In the genomic region with DNA sequence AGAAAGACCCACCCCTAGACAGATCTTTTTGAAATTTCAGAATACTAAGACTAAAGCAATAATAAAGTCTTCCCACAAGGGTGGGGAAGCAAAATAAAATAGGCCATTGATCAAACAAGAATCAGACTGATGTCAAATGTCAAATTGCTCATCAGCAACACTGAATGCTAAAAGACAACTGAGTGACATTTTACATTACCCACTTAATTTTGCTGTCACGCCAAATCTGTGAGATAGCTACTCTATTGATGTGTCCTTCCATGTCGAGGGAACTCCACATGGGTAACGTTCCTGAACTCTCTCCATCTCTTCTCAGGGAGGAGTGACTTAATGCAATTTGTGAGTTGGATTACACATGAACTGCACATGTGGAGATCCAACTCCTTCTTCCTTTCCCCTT, we compare ENCODE assay signal across 2 cellular contexts.
TF ChIP-seq lines count a peak whose summit lies in the region.

No MANE protein-coding gene starts in this region.

TF ChIP-seq in K562, 482 proteins besides CTCF, POLR2A, EP300 and RAD21 (continued from another document):
- TF ChIP-seq, protein P1, sequence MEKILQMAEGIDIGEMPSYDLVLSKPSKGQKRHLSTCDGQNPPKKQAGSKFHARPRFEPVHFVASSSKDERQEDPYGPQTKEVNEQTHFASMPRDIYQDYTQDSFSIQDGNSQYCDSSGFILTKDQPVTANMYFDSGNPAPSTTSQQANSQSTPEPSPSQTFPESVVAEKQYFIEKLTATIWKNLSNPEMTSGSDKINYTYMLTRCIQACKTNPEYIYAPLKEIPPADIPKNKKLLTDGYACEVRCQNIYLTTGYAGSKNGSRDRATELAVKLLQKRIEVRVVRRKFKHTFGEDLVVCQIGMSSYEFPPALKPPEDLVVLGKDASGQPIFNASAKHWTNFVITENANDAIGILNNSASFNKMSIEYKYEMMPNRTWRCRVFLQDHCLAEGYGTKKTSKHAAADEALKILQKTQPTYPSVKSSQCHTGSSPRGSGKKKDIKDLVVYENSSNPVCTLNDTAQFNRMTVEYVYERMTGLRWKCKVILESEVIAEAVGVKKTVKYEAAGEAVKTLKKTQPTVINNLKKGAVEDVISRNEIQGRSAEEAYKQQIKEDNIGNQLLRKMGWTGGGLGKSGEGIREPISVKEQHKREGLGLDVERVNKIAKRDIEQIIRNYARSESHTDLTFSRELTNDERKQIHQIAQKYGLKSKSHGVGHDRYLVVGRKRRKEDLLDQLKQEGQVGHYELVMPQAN (IDR thresholded peaks at IDR 0.05; ENCODE audit: borderline replicate concordance), result no peak
- TF ChIP-seq ZNF431 (CRISPR knock-in tag; IDR thresholded peaks at IDR 0.05), result no peak
- no peak for TF ChIP-seq GATAD2B (IDR thresholded peaks at IDR 0.05; ENCODE audit: borderline replicate concordance)
- no peak for TF ChIP-seq ZNF384 (IDR thresholded peaks at IDR 0.05; ENCODE audit: low read depth, low read length)
- TF ChIP-seq, protein P2, sequence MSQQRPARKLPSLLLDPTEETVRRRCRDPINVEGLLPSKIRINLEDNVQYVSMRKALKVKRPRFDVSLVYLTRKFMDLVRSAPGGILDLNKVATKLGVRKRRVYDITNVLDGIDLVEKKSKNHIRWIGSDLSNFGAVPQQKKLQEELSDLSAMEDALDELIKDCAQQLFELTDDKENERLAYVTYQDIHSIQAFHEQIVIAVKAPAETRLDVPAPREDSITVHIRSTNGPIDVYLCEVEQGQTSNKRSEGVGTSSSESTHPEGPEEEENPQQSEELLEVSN (IDR thresholded peaks at IDR 0.05; ENCODE audit: borderline replicate concordance in 1 of 2, extremely low read depth in 1 of 2, insufficient read depth in 1 of 2, insufficient read length in 1 of 2, low read depth in 1 of 2, low read length in 1 of 2, poor library complexity in 1 of 2, severe bottlenecking in 1 of 2), result no peak
- TF ChIP-seq ZNF311 (CRISPR knock-in tag; IDR thresholded peaks at IDR 0.05), result no peak
- TF ChIP-seq DMBX1 (CRISPR knock-in tag; IDR thresholded peaks at IDR 0.05; ENCODE audit: borderline replicate concordance), result no peak
- TF ChIP-seq PHTF2 (CRISPR knock-in tag; IDR thresholded peaks at IDR 0.05), result no peak
- TF ChIP-seq NBN (IDR thresholded peaks at IDR 0.05; ENCODE audit: low read depth), result no peak
- TF ChIP-seq, protein P3, sequence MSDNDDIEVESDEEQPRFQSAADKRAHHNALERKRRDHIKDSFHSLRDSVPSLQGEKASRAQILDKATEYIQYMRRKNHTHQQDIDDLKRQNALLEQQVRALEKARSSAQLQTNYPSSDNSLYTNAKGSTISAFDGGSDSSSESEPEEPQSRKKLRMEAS (CRISPR knock-in tag; IDR thresholded peaks at IDR 0.05), result no peak
- TF ChIP-seq CBX2 (IDR thresholded peaks at IDR 0.05; ENCODE audit: insufficient read depth, low read length, poor library complexity, severe bottlenecking), result no peak
- TF ChIP-seq, protein P4, sequence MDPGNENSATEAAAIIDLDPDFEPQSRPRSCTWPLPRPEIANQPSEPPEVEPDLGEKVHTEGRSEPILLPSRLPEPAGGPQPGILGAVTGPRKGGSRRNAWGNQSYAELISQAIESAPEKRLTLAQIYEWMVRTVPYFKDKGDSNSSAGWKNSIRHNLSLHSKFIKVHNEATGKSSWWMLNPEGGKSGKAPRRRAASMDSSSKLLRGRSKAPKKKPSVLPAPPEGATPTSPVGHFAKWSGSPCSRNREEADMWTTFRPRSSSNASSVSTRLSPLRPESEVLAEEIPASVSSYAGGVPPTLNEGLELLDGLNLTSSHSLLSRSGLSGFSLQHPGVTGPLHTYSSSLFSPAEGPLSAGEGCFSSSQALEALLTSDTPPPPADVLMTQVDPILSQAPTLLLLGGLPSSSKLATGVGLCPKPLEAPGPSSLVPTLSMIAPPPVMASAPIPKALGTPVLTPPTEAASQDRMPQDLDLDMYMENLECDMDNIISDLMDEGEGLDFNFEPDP (CRISPR knock-in tag; IDR thresholded peaks at IDR 0.05), result no peak
- TF ChIP-seq, protein P5, sequence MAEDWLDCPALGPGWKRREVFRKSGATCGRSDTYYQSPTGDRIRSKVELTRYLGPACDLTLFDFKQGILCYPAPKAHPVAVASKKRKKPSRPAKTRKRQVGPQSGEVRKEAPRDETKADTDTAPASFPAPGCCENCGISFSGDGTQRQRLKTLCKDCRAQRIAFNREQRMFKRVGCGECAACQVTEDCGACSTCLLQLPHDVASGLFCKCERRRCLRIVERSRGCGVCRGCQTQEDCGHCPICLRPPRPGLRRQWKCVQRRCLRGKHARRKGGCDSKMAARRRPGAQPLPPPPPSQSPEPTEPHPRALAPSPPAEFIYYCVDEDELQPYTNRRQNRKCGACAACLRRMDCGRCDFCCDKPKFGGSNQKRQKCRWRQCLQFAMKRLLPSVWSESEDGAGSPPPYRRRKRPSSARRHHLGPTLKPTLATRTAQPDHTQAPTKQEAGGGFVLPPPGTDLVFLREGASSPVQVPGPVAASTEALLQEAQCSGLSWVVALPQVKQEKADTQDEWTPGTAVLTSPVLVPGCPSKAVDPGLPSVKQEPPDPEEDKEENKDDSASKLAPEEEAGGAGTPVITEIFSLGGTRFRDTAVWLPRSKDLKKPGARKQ (CRISPR knock-in tag; IDR thresholded peaks at IDR 0.05), result no peak
- no peak for TF ChIP-seq TCF3 (CRISPR knock-in tag; IDR thresholded peaks at IDR 0.05)
- no peak for TF ChIP-seq CREM (IDR thresholded peaks at IDR 0.05; ENCODE audit: low read depth)

TF ChIP-seq in H1, 55 proteins besides CTCF, POLR2A, EP300 and RAD21:
- TF ChIP-seq, protein P6, sequence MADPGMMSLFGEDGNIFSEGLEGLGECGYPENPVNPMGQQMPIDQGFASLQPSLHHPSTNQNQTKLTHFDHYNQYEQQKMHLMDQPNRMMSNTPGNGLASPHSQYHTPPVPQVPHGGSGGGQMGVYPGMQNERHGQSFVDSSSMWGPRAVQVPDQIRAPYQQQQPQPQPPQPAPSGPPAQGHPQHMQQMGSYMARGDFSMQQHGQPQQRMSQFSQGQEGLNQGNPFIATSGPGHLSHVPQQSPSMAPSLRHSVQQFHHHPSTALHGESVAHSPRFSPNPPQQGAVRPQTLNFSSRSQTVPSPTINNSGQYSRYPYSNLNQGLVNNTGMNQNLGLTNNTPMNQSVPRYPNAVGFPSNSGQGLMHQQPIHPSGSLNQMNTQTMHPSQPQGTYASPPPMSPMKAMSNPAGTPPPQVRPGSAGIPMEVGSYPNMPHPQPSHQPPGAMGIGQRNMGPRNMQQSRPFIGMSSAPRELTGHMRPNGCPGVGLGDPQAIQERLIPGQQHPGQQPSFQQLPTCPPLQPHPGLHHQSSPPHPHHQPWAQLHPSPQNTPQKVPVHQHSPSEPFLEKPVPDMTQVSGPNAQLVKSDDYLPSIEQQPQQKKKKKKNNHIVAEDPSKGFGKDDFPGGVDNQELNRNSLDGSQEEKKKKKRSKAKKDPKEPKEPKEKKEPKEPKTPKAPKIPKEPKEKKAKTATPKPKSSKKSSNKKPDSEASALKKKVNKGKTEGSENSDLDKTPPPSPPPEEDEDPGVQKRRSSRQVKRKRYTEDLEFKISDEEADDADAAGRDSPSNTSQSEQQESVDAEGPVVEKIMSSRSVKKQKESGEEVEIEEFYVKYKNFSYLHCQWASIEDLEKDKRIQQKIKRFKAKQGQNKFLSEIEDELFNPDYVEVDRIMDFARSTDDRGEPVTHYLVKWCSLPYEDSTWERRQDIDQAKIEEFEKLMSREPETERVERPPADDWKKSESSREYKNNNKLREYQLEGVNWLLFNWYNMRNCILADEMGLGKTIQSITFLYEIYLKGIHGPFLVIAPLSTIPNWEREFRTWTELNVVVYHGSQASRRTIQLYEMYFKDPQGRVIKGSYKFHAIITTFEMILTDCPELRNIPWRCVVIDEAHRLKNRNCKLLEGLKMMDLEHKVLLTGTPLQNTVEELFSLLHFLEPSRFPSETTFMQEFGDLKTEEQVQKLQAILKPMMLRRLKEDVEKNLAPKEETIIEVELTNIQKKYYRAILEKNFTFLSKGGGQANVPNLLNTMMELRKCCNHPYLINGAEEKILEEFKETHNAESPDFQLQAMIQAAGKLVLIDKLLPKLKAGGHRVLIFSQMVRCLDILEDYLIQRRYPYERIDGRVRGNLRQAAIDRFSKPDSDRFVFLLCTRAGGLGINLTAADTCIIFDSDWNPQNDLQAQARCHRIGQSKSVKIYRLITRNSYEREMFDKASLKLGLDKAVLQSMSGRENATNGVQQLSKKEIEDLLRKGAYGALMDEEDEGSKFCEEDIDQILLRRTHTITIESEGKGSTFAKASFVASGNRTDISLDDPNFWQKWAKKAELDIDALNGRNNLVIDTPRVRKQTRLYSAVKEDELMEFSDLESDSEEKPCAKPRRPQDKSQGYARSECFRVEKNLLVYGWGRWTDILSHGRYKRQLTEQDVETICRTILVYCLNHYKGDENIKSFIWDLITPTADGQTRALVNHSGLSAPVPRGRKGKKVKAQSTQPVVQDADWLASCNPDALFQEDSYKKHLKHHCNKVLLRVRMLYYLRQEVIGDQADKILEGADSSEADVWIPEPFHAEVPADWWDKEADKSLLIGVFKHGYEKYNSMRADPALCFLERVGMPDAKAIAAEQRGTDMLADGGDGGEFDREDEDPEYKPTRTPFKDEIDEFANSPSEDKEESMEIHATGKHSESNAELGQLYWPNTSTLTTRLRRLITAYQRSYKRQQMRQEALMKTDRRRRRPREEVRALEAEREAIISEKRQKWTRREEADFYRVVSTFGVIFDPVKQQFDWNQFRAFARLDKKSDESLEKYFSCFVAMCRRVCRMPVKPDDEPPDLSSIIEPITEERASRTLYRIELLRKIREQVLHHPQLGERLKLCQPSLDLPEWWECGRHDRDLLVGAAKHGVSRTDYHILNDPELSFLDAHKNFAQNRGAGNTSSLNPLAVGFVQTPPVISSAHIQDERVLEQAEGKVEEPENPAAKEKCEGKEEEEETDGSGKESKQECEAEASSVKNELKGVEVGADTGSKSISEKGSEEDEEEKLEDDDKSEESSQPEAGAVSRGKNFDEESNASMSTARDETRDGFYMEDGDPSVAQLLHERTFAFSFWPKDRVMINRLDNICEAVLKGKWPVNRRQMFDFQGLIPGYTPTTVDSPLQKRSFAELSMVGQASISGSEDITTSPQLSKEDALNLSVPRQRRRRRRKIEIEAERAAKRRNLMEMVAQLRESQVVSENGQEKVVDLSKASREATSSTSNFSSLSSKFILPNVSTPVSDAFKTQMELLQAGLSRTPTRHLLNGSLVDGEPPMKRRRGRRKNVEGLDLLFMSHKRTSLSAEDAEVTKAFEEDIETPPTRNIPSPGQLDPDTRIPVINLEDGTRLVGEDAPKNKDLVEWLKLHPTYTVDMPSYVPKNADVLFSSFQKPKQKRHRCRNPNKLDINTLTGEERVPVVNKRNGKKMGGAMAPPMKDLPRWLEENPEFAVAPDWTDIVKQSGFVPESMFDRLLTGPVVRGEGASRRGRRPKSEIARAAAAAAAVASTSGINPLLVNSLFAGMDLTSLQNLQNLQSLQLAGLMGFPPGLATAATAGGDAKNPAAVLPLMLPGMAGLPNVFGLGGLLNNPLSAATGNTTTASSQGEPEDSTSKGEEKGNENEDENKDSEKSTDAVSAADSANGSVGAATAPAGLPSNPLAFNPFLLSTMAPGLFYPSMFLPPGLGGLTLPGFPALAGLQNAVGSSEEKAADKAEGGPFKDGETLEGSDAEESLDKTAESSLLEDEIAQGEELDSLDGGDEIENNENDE (IDR thresholded peaks at IDR 0.05; ENCODE audit: insufficient replicate concordance, low read length), result no peak
- TF ChIP-seq YY1 (IDR thresholded peaks at IDR 0.05; ENCODE audit: low read depth, low read length), result no peak
- no peak for TF ChIP-seq SUZ12 (IDR thresholded peaks at IDR 0.05; ENCODE audit: low read length)
- no peak for TF ChIP-seq POU5F1 (IDR thresholded peaks at IDR 0.05; ENCODE audit: low read depth, low read length)
- no peak for TF ChIP-seq TAF7 (optimal IDR thresholded peaks at IDR 0.05; ENCODE audit: borderline replicate concordance, low read depth, low read length)
- TF ChIP-seq SIRT6 (IDR thresholded peaks at IDR 0.05; ENCODE audit: low read length), result no peak
- TF ChIP-seq RXRA (IDR thresholded peaks at IDR 0.05; ENCODE audit: insufficient read depth, low read depth, low read length), result no peak
- TF ChIP-seq, protein P7, sequence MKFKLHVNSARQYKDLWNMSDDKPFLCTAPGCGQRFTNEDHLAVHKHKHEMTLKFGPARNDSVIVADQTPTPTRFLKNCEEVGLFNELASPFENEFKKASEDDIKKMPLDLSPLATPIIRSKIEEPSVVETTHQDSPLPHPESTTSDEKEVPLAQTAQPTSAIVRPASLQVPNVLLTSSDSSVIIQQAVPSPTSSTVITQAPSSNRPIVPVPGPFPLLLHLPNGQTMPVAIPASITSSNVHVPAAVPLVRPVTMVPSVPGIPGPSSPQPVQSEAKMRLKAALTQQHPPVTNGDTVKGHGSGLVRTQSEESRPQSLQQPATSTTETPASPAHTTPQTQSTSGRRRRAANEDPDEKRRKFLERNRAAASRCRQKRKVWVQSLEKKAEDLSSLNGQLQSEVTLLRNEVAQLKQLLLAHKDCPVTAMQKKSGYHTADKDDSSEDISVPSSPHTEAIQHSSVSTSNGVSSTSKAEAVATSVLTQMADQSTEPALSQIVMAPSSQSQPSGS (IDR thresholded peaks at IDR 0.05; ENCODE audit: low read length), result no peak
TF ChIP-seq in H1: peak in this region for 0.
